14 cellular contexts compared by ENCODE assay signal in genomic region chr7:50346548-50347497, GRCh38. TPM values are rescaled to one million over a fixed set of nuclear protein-coding genes. Genes with fewer than 3 reads are reported as not detected.
A peak's percentile ranks its signal among the peaks of the same experiment; 100 is the strongest.
DNase-seq lines count a peak whose midpoint lies in the region; ATAC-seq and TF ChIP-seq lines count a peak whose summit lies in the region.
"Had no signal": no experiment of that assay in that cellular context is flagged by ENCODE, and none has a peak within 500 bp of the region (broad histone marks: within the 10 kb centered on the region; RNA-seq: fewer than 3 reads in every experiment).

No MANE protein-coding gene starts in this region.

- TF ChIP-seq CTCF in MCF 10A (IDR thresholded peaks at IDR 0.05; ENCODE audit: unreplicated experiment) (no peak), breast epithelium (IDR thresholded peaks at IDR 0.05) (no peak)

- H3K27ac Mint-ChIP-seq in MCF 10A (ENCODE audit: low read depth, unreplicated experiment) (no peak overlapping the region), T-cell (peak overlapping the region; percentile 95 to 96)

- no peaks in the 10 kb centered on the region for H3K27me3 ChIP-seq in breast epithelium

- DNase-seq in MCF 10A (ENCODE audit: unreplicated experiment) (peak; percentile 71), breast epithelium (ENCODE audit: low spot score in 2 of 2) (no peak), T-cell (no peak), epithelial cell of prostate (ENCODE audit: low read depth, low spot score) (peak; percentile 3), NCI-H748 treated with DMSO at 0.1 percent for 48 hours (lab: John Stamatoyannopoulos, UW) (no peak), SKM-1 treated with dmso at 0.1 percent for 144 hours (lab: John Stamatoyannopoulos, UW; ENCODE audit: unreplicated experiment) (no peak)
- DNase-seq in stimulated activated naive CD4-positive, alpha-beta T cell treated with Interleukin-2 at 50 U/mL for 16 hours (lab: John Stamatoyannopoulos, UW): no peak
- DNase-seq: GF-D8, left ventricle myocardium inferior, NCI-H526 had no signal

- CTCF ChIA-PET in MCF 10A (lab: Yijun Ruan, JAX) (interaction anchor here (0.6 to 1.0 kb wide), 7 partner anchors 13 to 577 kb away, joined by 3 to 5 read pairs (median 3); no protein-coding TSS in a partner anchor), T-cell (lab: Charles Lee) (interaction anchor here (0.5 to 4.4 kb wide), 19 partner anchors 8 to 204 kb away, joined by 3 to 40 read pairs (median 4); no protein-coding TSS in a partner anchor)

- intact Hi-C loops in MCF 10A (cut with micrococcal nuclease): no loop called here
- intact Hi-C loops in breast epithelium (cut with DNase I; ENCODE audit: low total_unique reads): no loop called here

- H3K27me3 Mint-ChIP-seq in MCF 10A (ENCODE audit: insufficient read depth, unreplicated experiment): peaks cover 60% of the 10 kb centered on the region
- H3K27me3 Mint-ChIP-seq in T-cell: no peaks in the 10 kb centered on the region

- H3K4me1 Mint-ChIP-seq in MCF 10A (ENCODE audit: insufficient read depth, unreplicated experiment): peaks cover 9% of the 10 kb centered on the region
- peaks cover 69 to 100% (median 96%) of the 10 kb centered on the region in 3 donors for H3K4me1 Mint-ChIP-seq in T-cell

- no peaks in the 10 kb centered on the region for H3K36me3 ChIP-seq in breast epithelium
- H3K36me3 ChIP-seq: left ventricle myocardium inferior had no signal

- no peaks in the 10 kb centered on the region for H3K9me3 ChIP-seq in breast epithelium
- H3K9me3 ChIP-seq: left ventricle myocardium inferior had no signal

- H3K4me1 ChIP-seq in breast epithelium: no peaks in the 10 kb centered on the region
- H3K4me1 ChIP-seq: left ventricle myocardium inferior had no signal

- H3K27ac ChIP-seq in breast epithelium (no peak overlapping the region), epithelial cell of prostate (no peak overlapping the region)
- H3K27ac ChIP-seq: HL-60, left ventricle myocardium inferior had no signal

- no peak for TF ChIP-seq POLR2A in breast epithelium (IDR thresholded peaks at IDR 0.05)

- H3K9me3 Mint-ChIP-seq in MCF 10A (ENCODE audit: unreplicated experiment) (no peaks in the 10 kb centered on the region), T-cell (no peaks in the 10 kb centered on the region)

- no peak overlapping the region for H3K4me3 Mint-ChIP-seq in MCF 10A (ENCODE audit: unreplicated experiment)
- H3K4me3 Mint-ChIP-seq in T-cell: peak overlapping the region; percentile 67 to 74 (median 69)

- ATAC-seq in T-cell (replicated peaks in 1 of 4) (no peak), HG03025 (IDR thresholded peaks at IDR 0.05; ENCODE audit: low FRiP score, unreplicated experiment) (no peak)

- H3K36me3 Mint-ChIP-seq in MCF 10A (ENCODE audit: insufficient read depth, unreplicated experiment) (no peaks in the 10 kb centered on the region), T-cell (peaks cover 56% of the 10 kb centered on the region)

- POLR2A ChIA-PET in MCF 10A (lab: Yijun Ruan, JAX) (no interaction called here), T-cell (lab: Charles Lee) (interaction anchor here (0.5 to 2.1 kb wide), 20 partner anchors 8 to 47 kb away, joined by 3 to 15 read pairs (median 4); no protein-coding TSS in a partner anchor)

- no TSS peak for BruUV-seq in MCF 10A (replicated peaks; lab: Mats Ljungman, UMichigan)

- H3K4me3 ChIP-seq in breast epithelium: no peak overlapping the region
- H3K4me3 ChIP-seq: left ventricle myocardium inferior, smooth muscle cell had no signal

RNA-seq across cellular contexts. Expression of gene IKZF1, which starts 42.3 kb away (rescaled TPM):
- total RNA-seq in MCF 10A (2022) (not detected in 2 replicates), breast epithelium (10 to 100 TPM; 14.2 to 21.4 (median 21.3) TPM), T-cell (100 to 1,000 TPM; 429 to 525 (median 494) TPM)
- total RNA-seq: SK-MEL-5, smooth muscle cell had no signal

Comparison
In these comparisons a context has a peak if more than half of its experiments do, and no peak if none do; other contexts are left out.
1. DNase-seq: peak in MCF 10A (single experiment) and epithelial cell of prostate (single experiment); none in breast epithelium (0 of 2), T-cell (0 of 34), NCI-H748 treated with DMSO at 0.1 percent for 48 hours (single experiment), stimulated activated naive CD4-positive, alpha-beta T cell treated with Interleukin-2 at 50 U/mL for 16 hours (single experiment) and SKM-1 treated with dmso at 0.1 percent for 144 hours (single experiment).
2. RNA of gene IKZF1, which starts 42.3 kb away (total RNA-seq): 429 to 525 TPM in T-cell; 14.2 to 21.4 TPM in breast epithelium and not detected in MCF 10A; every median in the first group is over 10 times any median in the second.